ENCODE assay signal across 12 cellular contexts in genomic region chr11:131914299-131914902, GRCh38.
DNase-seq lines count a peak whose midpoint lies in the region; ATAC-seq, FAIRE-seq and TF ChIP-seq lines count a peak whose summit lies in the region.
"Had no signal": no experiment of that assay in that cellular context is flagged by ENCODE, and none has a peak within 500 bp of the region (broad histone marks: within the 10 kb centered on the region; RNA-seq: fewer than 3 reads in every experiment).

No MANE protein-coding gene starts in this region.

- no peak overlapping the region for H3K4me2 ChIP-seq in GM12878 (ENCODE audit: control insufficient read depth, insufficient read depth)

- H3K9me3 Mint-ChIP-seq in activated naive CD8-positive, alpha-beta T cell treated with anti-CD3 and anti-CD28 coated beads, Interleukin-2, amount 50 U/mL, for 24 hours = peaks cover 8% of the 10 kb centered on the region
- no peaks in the 10 kb centered on the region for H3K9me3 Mint-ChIP-seq in activated CD8-positive, alpha-beta T cell treated with anti-CD3 and anti-CD28 coated beads, Interleukin-2, amount 10 ng/mL, durations not matched to agents 7 days and 5 days (ENCODE audit: insufficient read depth)
- H3K9me3 Mint-ChIP-seq: activated T-helper 1 cell treated with anti-CD3 and anti-CD28 coated beads, Interleukin-12 subunit alpha, Interleukin-12 subunit beta, Interleukin-2, Interleukin-4 antibody, amounts not matched to agents 30 ng/mL and 10 ng/mL and 1 ng/mL, durations not matched to agents 14 hours and 24 hours and 36 hours had no signal

- CTCF ChIA-PET in GM12878 (lab: Yijun Ruan, JAX) = interaction anchor here (1.0 to 10.4 kb wide), 4 partner anchors 14 to 115 kb away, joined by 3 to 133 read pairs (median 6); no protein-coding TSS in a partner anchor
- CTCF ChIA-PET in activated CD8-positive, alpha-beta T cell treated with anti-CD3 and anti-CD28 coated beads, Interleukin-2, amount 10 ng/mL, durations not matched to agents 7 days and 5 days (lab: Charles Lee) = no interaction called here

- no peak for FAIRE-seq in GM12878 (lab: Jason Lieb, UNC)

- no peak overlapping the region for H3K27ac Mint-ChIP-seq in activated naive CD8-positive, alpha-beta T cell treated with anti-CD3 and anti-CD28 coated beads, Interleukin-2, amount 50 U/mL, for 24 hours
- no peak overlapping the region for H3K27ac Mint-ChIP-seq in activated CD8-positive, alpha-beta T cell treated with anti-CD3 and anti-CD28 coated beads, Interleukin-2, amount 10 ng/mL, durations not matched to agents 7 days and 5 days
- H3K27ac Mint-ChIP-seq: activated T-helper 1 cell treated with anti-CD3 and anti-CD28 coated beads, Interleukin-12 subunit alpha, Interleukin-12 subunit beta, Interleukin-2, Interleukin-4 antibody, amounts not matched to agents 30 ng/mL and 10 ng/mL and 1 ng/mL, durations not matched to agents 14 hours and 24 hours and 36 hours had no signal

- H3K79me2 ChIP-seq in GM12878 (ENCODE audit: control insufficient read depth, insufficient read depth, low read length) = no peaks in the 10 kb centered on the region

- intact Hi-C loops in GM12878 (cut with micrococcal nuclease; ENCODE audit: unreplicated experiment) = loop anchor here (1.0 kb wide), 1 partner anchor 114 kb away; no protein-coding TSS in a partner anchor

- H3K4me3 ChIP-seq in AG09309 (ENCODE audit: control insufficient read depth, low read depth, low read length) (no peak overlapping the region), GM12878 (no peak overlapping the region), kidney epithelial cell (ENCODE audit: low read depth, low read length) (no peak overlapping the region)
- H3K4me3 ChIP-seq: left ventricle myocardium inferior had no signal

- TF ChIP-seq POLR2A in GM12878 (IDR thresholded peaks at IDR 0.05; ENCODE audit: low read depth, low read length) = no peak

- TF ChIP-seq EP300 in GM12878 (IDR thresholded peaks at IDR 0.05; ENCODE audit: borderline replicate concordance in 1 of 2, control insufficient read depth in 1 of 2, low read depth in 2 of 2, low read length in 2 of 2) = no peak

- no peaks in the 10 kb centered on the region; the same call in 2 of the 3 replicates for H3K9me3 ChIP-seq in GM12878 (replicated peaks; ENCODE audit: control insufficient read depth, insufficient read depth, low read length)
- H3K9me3 ChIP-seq: left ventricle myocardium inferior had no signal

- H3K27me3 ChIP-seq in GM12878 (replicated peaks in 1 of 2; ENCODE audit: control insufficient read depth in 2 of 2, insufficient read depth in 2 of 2, low read length in 1 of 2) (peaks cover 2 to 6% of the 10 kb centered on the region in 2 experiments), kidney epithelial cell (ENCODE audit: control insufficient read depth, insufficient read depth, low read length) (no peaks in the 10 kb centered on the region)

- POLR2A ChIA-PET in GM12878 (lab: Charles Lee) = no interaction called here
- POLR2A ChIA-PET in activated CD8-positive, alpha-beta T cell treated with anti-CD3 and anti-CD28 coated beads, Interleukin-2, amount 10 ng/mL, durations not matched to agents 7 days and 5 days (lab: Charles Lee) = no interaction called here

- no peak overlapping the region for H3K27ac ChIP-seq in GM12878 (ENCODE audit: control insufficient read depth, insufficient read depth)
- H3K27ac ChIP-seq: left ventricle myocardium inferior had no signal

- no peak overlapping the region for H3K9ac ChIP-seq in GM12878 (ENCODE audit: control insufficient read depth, insufficient read depth, low read length)

- DNase-seq in AG09309 (ENCODE audit: low read depth) (no peak), GM12878 (ENCODE audit: low read depth, low spot score) (no peak), kidney epithelial cell (ENCODE audit: low read depth) (no peak), NCI-H524 treated with DMSO at 0.1 percent for 48 hours (lab: John Stamatoyannopoulos, UW) (no peak)
- no peak for DNase-seq in activated naive CD8-positive, alpha-beta T cell treated with anti-CD3 and anti-CD28 coated beads, Interleukin-2, amount 50 U/mL, for 24 hours
- DNase-seq in activated CD8-positive, alpha-beta T cell treated with anti-CD3 and anti-CD28 coated beads, Interleukin-2, amount 10 ng/mL, durations not matched to agents 7 days and 5 days = no peak
- DNase-seq: effector CD8-positive, alpha-beta T cell; left ventricle myocardium inferior; NK-92 treated with Interleukin-12 subunit alpha and Interleukin-12 subunit beta, amount 100 ng/mL, for 24 hours had no signal

- H3K4me1 Mint-ChIP-seq in activated naive CD8-positive, alpha-beta T cell treated with anti-CD3 and anti-CD28 coated beads, Interleukin-2, amount 50 U/mL, for 24 hours = peaks cover 2% of the 10 kb centered on the region
- peaks cover 9% of the 10 kb centered on the region for H3K4me1 Mint-ChIP-seq in activated CD8-positive, alpha-beta T cell treated with anti-CD3 and anti-CD28 coated beads, Interleukin-2, amount 10 ng/mL, durations not matched to agents 7 days and 5 days (ENCODE audit: low read depth)

- TF ChIP-seq RAD21 in GM12878 (IDR thresholded peaks at IDR 0.05; ENCODE audit: insufficient read depth, low read depth, low read length) = 0 out of 2 replicates have a peak, but pooled peaks have one; percentile 13

- H3K4me3 Mint-ChIP-seq in activated naive CD8-positive, alpha-beta T cell treated with anti-CD3 and anti-CD28 coated beads, Interleukin-2, amount 50 U/mL, for 24 hours = no peak overlapping the region
- H3K4me3 Mint-ChIP-seq in activated CD8-positive, alpha-beta T cell treated with anti-CD3 and anti-CD28 coated beads, Interleukin-2, amount 10 ng/mL, durations not matched to agents 7 days and 5 days = no peak overlapping the region
- H3K4me3 Mint-ChIP-seq: activated T-helper 1 cell treated with anti-CD3 and anti-CD28 coated beads, Interleukin-12 subunit alpha, Interleukin-12 subunit beta, Interleukin-2, Interleukin-4 antibody, amounts not matched to agents 30 ng/mL and 10 ng/mL and 1 ng/mL, durations not matched to agents 14 hours and 24 hours and 36 hours had no signal

- peak; percentile 51 for TF ChIP-seq CTCF in AG09309 (IDR thresholded peaks at IDR 0.05; ENCODE audit: control insufficient read depth, insufficient read depth, low read depth, low read length, missing control alignments)
- TF ChIP-seq CTCF in GM12878 (IDR thresholded peaks at IDR 0.05 in 2 of 3, conservative IDR thresholded peaks at IDR 0.05 in 1 of 3; ENCODE audit: control insufficient read depth in 2 of 3, extremely low read depth in 1 of 3, insufficient read depth in 1 of 3, low read depth in 3 of 3, low read length in 3 of 3) = peak in 1 of 3 experiments; percentile 20; a peak in 2 of 6 replicates
- peak; percentile 38 for TF ChIP-seq CTCF in kidney epithelial cell (IDR thresholded peaks at IDR 0.05; ENCODE audit: insufficient read depth, low read length, poor library complexity, severe bottlenecking)

- no peaks in the 10 kb centered on the region for H3K36me3 Mint-ChIP-seq in activated naive CD8-positive, alpha-beta T cell treated with anti-CD3 and anti-CD28 coated beads, Interleukin-2, amount 50 U/mL, for 24 hours (ENCODE audit: low read depth)
- peaks cover 2% of the 10 kb centered on the region for H3K36me3 Mint-ChIP-seq in activated CD8-positive, alpha-beta T cell treated with anti-CD3 and anti-CD28 coated beads, Interleukin-2, amount 10 ng/mL, durations not matched to agents 7 days and 5 days (ENCODE audit: low read depth)

- BruUV-seq in GM12878 (replicated peaks; lab: Mats Ljungman, UMichigan) = no TSS peak

- H3K36me3 ChIP-seq in GM12878 (ENCODE audit: control insufficient read depth in 2 of 2, insufficient read depth in 2 of 2, low read length in 1 of 2) (no peaks in the 10 kb centered on the region), kidney epithelial cell (ENCODE audit: control insufficient read depth, insufficient read depth, low read length) (no peaks in the 10 kb centered on the region)
- H3K36me3 ChIP-seq: left ventricle myocardium inferior had no signal

- SMC1A ChIA-PET in GM12878 (lab: Charles Lee; ENCODE audit: uncharacterized antibody, unreplicated experiment) = interaction anchor here (0.6 to 1.8 kb wide), 5 partner anchors 43 to 282 kb away, joined by 3 to 10 read pairs (median 4); no protein-coding TSS in a partner anchor

- WGBS in GM12878 (ENCODE audit: insufficient coverage, insufficient replicate concordance, low lambda C conversion rate, missing lambda C conversion rate) = 41% methylated on average over 4 of the region's 4 CpGs

- H2AFZ ChIP-seq in GM12878 (ENCODE audit: control insufficient read depth, low read depth, low read length) = no peak overlapping the region

- H3K4me1 ChIP-seq in GM12878 (ENCODE audit: control insufficient read depth, insufficient read depth, low read length) = no peaks in the 10 kb centered on the region

- RAD21 ChIA-PET in GM12878 (lab: Charles Lee; ENCODE audit: unreplicated experiment) = interaction anchor here (9.8 kb wide), 1 partner anchor 45 kb away, joined by 91 read pairs; no protein-coding TSS in a partner anchor

- in situ Hi-C loops in GM12878 (cut with MboI) = no loop called here

- peaks cover 24% of the 10 kb centered on the region for H3K27me3 Mint-ChIP-seq in activated naive CD8-positive, alpha-beta T cell treated with anti-CD3 and anti-CD28 coated beads, Interleukin-2, amount 50 U/mL, for 24 hours
- peaks cover 21% of the 10 kb centered on the region for H3K27me3 Mint-ChIP-seq in activated CD8-positive, alpha-beta T cell treated with anti-CD3 and anti-CD28 coated beads, Interleukin-2, amount 10 ng/mL, durations not matched to agents 7 days and 5 days (ENCODE audit: low read depth)

- peak; percentile 39 for ATAC-seq in GM18909 (IDR thresholded peaks at IDR 0.05; ENCODE audit: poor library complexity, unreplicated experiment)
- peak; percentile 72 for ATAC-seq in GM12878
- ATAC-seq in GM21576 (IDR thresholded peaks at IDR 0.05; ENCODE audit: unreplicated experiment) = no peak
- ATAC-seq in activated naive CD8-positive, alpha-beta T cell treated with anti-CD3 and anti-CD28 coated beads, Interleukin-2, amount 50 U/mL, for 24 hours = no peak
- no peak for ATAC-seq in activated CD8-positive, alpha-beta T cell treated with anti-CD3 and anti-CD28 coated beads, Interleukin-2, amount 10 ng/mL, durations not matched to agents 7 days and 5 days

- no peaks in the 10 kb centered on the region for H4K20me1 ChIP-seq in GM12878 (ENCODE audit: control insufficient read depth, insufficient read depth)

TF ChIP-seq in GM12878, 131 proteins besides CTCF, POLR2A, EP300 and RAD21 (continues in another document):
- TF ChIP-seq MLLT1 (IDR thresholded peaks at IDR 0.05) (no peak), RFX5 (IDR thresholded peaks at IDR 0.05; ENCODE audit: low read depth, low read length) (no peak)

Comparison
In these comparisons a context has a peak if more than half of its experiments do, and no peak if none do; other contexts are left out.
1. ATAC-seq: peak in GM18909 (single experiment) and GM12878 (single experiment); none in GM21576 (single experiment), activated naive CD8-positive, alpha-beta T cell treated with anti-CD3 and anti-CD28 coated beads, Interleukin-2, amount 50 U/mL, for 24 hours (single experiment) and activated CD8-positive, alpha-beta T cell treated with anti-CD3 and anti-CD28 coated beads, Interleukin-2, amount 10 ng/mL, durations not matched to agents 7 days and 5 days (single experiment).